23 cellular contexts compared by ENCODE assay signal in genomic region chr6:137664183-137664582, GRCh38.
"Had no signal": no experiment of that assay in that cellular context is flagged by ENCODE, and none has a peak within 500 bp of the region (broad histone marks: within the 10 kb centered on the region; RNA-seq: fewer than 3 reads in every experiment).

No MANE protein-coding gene starts in this region.

- H3K27me3 Mint-ChIP-seq: progenitor cell of endocrine pancreas had no signal

- DNase-seq: islet precursor cell; left ventricle myocardium inferior; mesendoderm; naive B cell; natural killer cell; nephron progenitor cell; occipital lobe; ovary; retina; right cardiac atrium; sigmoid colon; small intestine; spleen; stimulated activated CD4-positive, alpha-beta T cell treated with anti-CD3 and anti-CD28 coated beads, Interleukin-4, amount 100 ng/mL, for 24 hours; stimulated activated naive CD4-positive, alpha-beta T cell; tibial artery; trophoblast cell; upper lobe of right lung had no signal

- H3K4me3 Mint-ChIP-seq: mesothelial cell of epicardium; naive B cell; natural killer cell; nephron progenitor cell; neural progenitor cell; stimulated activated effector memory CD8-positive, alpha-beta T cell treated with anti-CD3 and anti-CD28 coated beads, Interleukin-12 subunit alpha, Interleukin-12 subunit beta, amount 100 ng/mL, for 72 hours; stimulated activated naive CD8-positive, alpha-beta T cell treated with anti-CD3 and anti-CD28 coated beads, Interleukin-15, Interleukin-2, amounts not matched to agents 100 ng/mL and 50 ng/mL, for 24 hours had no signal

- H3K27ac Mint-ChIP-seq: mesothelial cell of epicardium; naive B cell; natural killer cell; nephron progenitor cell; neural progenitor cell; progenitor cell of endocrine pancreas; stimulated activated effector memory CD8-positive, alpha-beta T cell treated with anti-CD3 and anti-CD28 coated beads, Interleukin-12 subunit alpha, Interleukin-12 subunit beta, amount 100 ng/mL, for 72 hours; stimulated activated naive CD8-positive, alpha-beta T cell treated with anti-CD3 and anti-CD28 coated beads, Interleukin-15, Interleukin-2, amounts not matched to agents 100 ng/mL and 50 ng/mL, for 24 hours had no signal

- H3K9me3 Mint-ChIP-seq: naive B cell; natural killer cell; nephron progenitor cell; neural progenitor cell; stimulated activated effector memory CD8-positive, alpha-beta T cell treated with anti-CD3 and anti-CD28 coated beads, Interleukin-12 subunit alpha, Interleukin-12 subunit beta, amount 100 ng/mL, for 72 hours; stimulated activated naive CD8-positive, alpha-beta T cell treated with anti-CD3 and anti-CD28 coated beads, Interleukin-15, Interleukin-2, amounts not matched to agents 100 ng/mL and 50 ng/mL, for 24 hours had no signal

- ATAC-seq: natural killer cell; right cardiac atrium; stimulated activated effector memory CD8-positive, alpha-beta T cell treated with anti-CD3 and anti-CD28 coated beads, Interleukin-12 subunit alpha, Interleukin-12 subunit beta, amount 100 ng/mL, for 72 hours; upper lobe of right lung had no signal

- H3K36me3 Mint-ChIP-seq: mesothelial cell of epicardium; naive B cell; natural killer cell; neural progenitor cell; stimulated activated effector memory CD8-positive, alpha-beta T cell treated with anti-CD3 and anti-CD28 coated beads, Interleukin-12 subunit alpha, Interleukin-12 subunit beta, amount 100 ng/mL, for 72 hours had no signal

- H3K4me1 Mint-ChIP-seq: naive B cell, natural killer cell, neural progenitor cell had no signal
